Comparison of ENCODE assay signal across 15 cellular contexts in genomic region chr3:132596816-132597433, GRCh38. TPM values are rescaled to one million over a fixed set of nuclear protein-coding genes. Genes with fewer than 3 reads are reported as not detected.
DNase-seq lines count a peak whose midpoint lies in the region; ATAC-seq and TF ChIP-seq lines count a peak whose summit lies in the region.
"Had no signal": no experiment of that assay in that cellular context is flagged by ENCODE, and none has a peak within 500 bp of the region (broad histone marks: within the 10 kb centered on the region; RNA-seq: fewer than 3 reads in every experiment).

Gene ACKR4 (plus strand): TSS chr3:132597270. CDS start chr3:132600398, 3,128 bp downstream.

- H3K4me3 Mint-ChIP-seq in MCF 10A (ENCODE audit: unreplicated experiment): no peak within 1 kb of the TSS
- H3K4me3 Mint-ChIP-seq: activated T-helper 1 cell treated with anti-CD3 and anti-CD28 coated beads, Interleukin-12 subunit alpha, Interleukin-12 subunit beta, Interleukin-2, Interleukin-4 antibody, amounts not matched to agents 30 ng/mL and 10 ng/mL and 1 ng/mL, durations not matched to agents 14 hours and 24 hours and 36 hours; T-cell had no signal

- H3K27ac Mint-ChIP-seq in MCF 10A (ENCODE audit: low read depth, unreplicated experiment): no peak within 1 kb of the TSS
- H3K27ac Mint-ChIP-seq: activated T-helper 1 cell treated with anti-CD3 and anti-CD28 coated beads, Interleukin-12 subunit alpha, Interleukin-12 subunit beta, Interleukin-2, Interleukin-4 antibody, amounts not matched to agents 30 ng/mL and 10 ng/mL and 1 ng/mL, durations not matched to agents 14 hours and 24 hours and 36 hours; T-cell had no signal

- intact Hi-C loops in breast epithelium (cut with DNase I; ENCODE audit: low total_unique reads) (loop anchor here (10.0 kb wide), 1 partner anchor 52 kb away; no protein-coding TSS in a partner anchor), MCF 10A (cut with micrococcal nuclease) (no loop called here), left colon (cut with DNase I, micrococcal nuclease) (no loop called here)

- H3K9me3 ChIP-seq in breast epithelium (no peaks in the 10 kb centered on the region), upper lobe of left lung (no peaks in the 10 kb centered on the region)
- H3K9me3 ChIP-seq: vagina had no signal

- no peaks in the 10 kb centered on the region for H3K27me3 Mint-ChIP-seq in MCF 10A (ENCODE audit: insufficient read depth, unreplicated experiment)
- H3K27me3 Mint-ChIP-seq: T-cell had no signal

- no peaks in the 10 kb centered on the region for H3K27me3 ChIP-seq in breast epithelium
- H3K27me3 ChIP-seq in upper lobe of left lung: no peaks in the 10 kb centered on the region
- H3K27me3 ChIP-seq: vagina had no signal

- BruUV-seq in MCF 10A (replicated peaks; lab: Mats Ljungman, UMichigan): no TSS peak

- POLR2A ChIA-PET in MCF 10A (lab: Yijun Ruan, JAX): interaction anchor here (0.7 to 1.3 kb wide), 2 partner anchors 22 to 36 kb away, joined by 3 to 4 read pairs; no protein-coding TSS in a partner anchor

- TF ChIP-seq EP300 in upper lobe of left lung (IDR thresholded peaks at IDR 0.05): no peak

- no peak for DNase-seq in breast epithelium (ENCODE audit: low spot score in 2 of 2)
- DNase-seq in MCF 10A (ENCODE audit: unreplicated experiment): no peak
- DNase-seq in choroid plexus epithelial cell (ENCODE audit: low read depth): peak; percentile 29
- no peak for DNase-seq in left colon
- no peak for DNase-seq in upper lobe of left lung
- no peak for DNase-seq in A172 (ENCODE audit: low spot score)
- no peak for DNase-seq in GDM1 (lab: John Stamatoyannopoulos, UW)
- DNase-seq: activated CD4-positive, alpha-beta T cell treated with anti-CD3 and anti-CD28 coated beads for 4 hours; KBM-7; NCI-H1930; T-cell had no signal

- no peak for TF ChIP-seq POLR2A in breast epithelium (IDR thresholded peaks at IDR 0.05)
- no peak for TF ChIP-seq POLR2A in upper lobe of left lung (IDR thresholded peaks at IDR 0.05)

- no peak for TF ChIP-seq CTCF in breast epithelium (IDR thresholded peaks at IDR 0.05)
- TF ChIP-seq CTCF in MCF 10A (IDR thresholded peaks at IDR 0.05; ENCODE audit: unreplicated experiment): no peak
- TF ChIP-seq CTCF in choroid plexus epithelial cell (conservative IDR thresholded peaks at IDR 0.05; ENCODE audit: low read depth, low read length): no peak
- TF ChIP-seq CTCF in upper lobe of left lung (IDR thresholded peaks at IDR 0.05): no peak

- H3K36me3 ChIP-seq in breast epithelium: no peaks in the 10 kb centered on the region
- H3K36me3 ChIP-seq in upper lobe of left lung: peaks cover 0 to 5% (median 0%) of the 10 kb centered on the region in 4 donors
- H3K36me3 ChIP-seq: vagina had no signal

- 33 to 39% methylated on average over 2 of the region's 2 CpGs for WGBS in upper lobe of left lung, 2 donors

- H3K27ac ChIP-seq in breast epithelium (no peak within 1 kb of the TSS), upper lobe of left lung (peak within 1 kb of the TSS in 1 of 4 donors; percentile 67)
- H3K27ac ChIP-seq: vagina had no signal

- H3K4me1 ChIP-seq in breast epithelium (no peaks in the 10 kb centered on the region), upper lobe of left lung (peaks cover 0 to 9% (median 6%) of the 10 kb centered on the region in 4 donors)
- H3K4me1 ChIP-seq: vagina had no signal

- CTCF ChIA-PET in MCF 10A (lab: Yijun Ruan, JAX): interaction anchor here (2.6 kb wide), 1 partner anchor 62 kb away, joined by 9 read pairs; no protein-coding TSS in a partner anchor

- peak within 1 kb of the TSS in 2 of 3 donors; percentile 11 to 13 for H3K4me3 ChIP-seq in breast epithelium
- H3K4me3 ChIP-seq in choroid plexus epithelial cell (ENCODE audit: low read depth, low read length): peak within 1 kb of the TSS; percentile 3
- peak within 1 kb of the TSS in 3 of 4 donors; percentile 11 to 32 (median 21) for H3K4me3 ChIP-seq in upper lobe of left lung
- H3K4me3 ChIP-seq: vagina had no signal

- peak; percentile 86 for ATAC-seq in left colon
- no peak for ATAC-seq in upper lobe of left lung (ENCODE audit: low FRiP score in 2 of 2)
- ATAC-seq in HG02981 (IDR thresholded peaks at IDR 0.05; ENCODE audit: unreplicated experiment): no peak
- ATAC-seq: T-cell had no signal

- peaks cover 8% of the 10 kb centered on the region for H3K36me3 Mint-ChIP-seq in MCF 10A (ENCODE audit: insufficient read depth, unreplicated experiment)

- peaks cover 18% of the 10 kb centered on the region for H3K4me1 Mint-ChIP-seq in MCF 10A (ENCODE audit: insufficient read depth, unreplicated experiment)
- H3K4me1 Mint-ChIP-seq: T-cell had no signal

- no peaks in the 10 kb centered on the region for H3K9me3 Mint-ChIP-seq in MCF 10A (ENCODE audit: unreplicated experiment)
- H3K9me3 Mint-ChIP-seq: activated T-helper 1 cell treated with anti-CD3 and anti-CD28 coated beads, Interleukin-12 subunit alpha, Interleukin-12 subunit beta, Interleukin-2, Interleukin-4 antibody, amounts not matched to agents 30 ng/mL and 10 ng/mL and 1 ng/mL, durations not matched to agents 14 hours and 24 hours and 36 hours; T-cell had no signal

RNA-seq across cellular contexts. Expression of gene ACKR4, which starts in this region (rescaled TPM):
- 1 to 10 TPM; 1.1 to 2.5 (median 1.6) TPM for total RNA-seq in breast epithelium
- not detected in 2 replicates for total RNA-seq in MCF 10A (2022)
- 1 to 10 TPM in 1 of 2 donors, under 1 TPM in 1; 0.67 to 2.8 TPM for total RNA-seq in left colon
- total RNA-seq in upper lobe of left lung: 1 to 10 TPM in 5 of 6 donors, not detected in 1; 3.7 to 8.5 (median 7.2) TPM
- not detected in 2 replicates for total RNA-seq in A172 (2014; rRNA removed; shearing (Covaris generic))
- total RNA-seq: A673, vagina had no signal
